Comparison of ENCODE assay signal across 17 cellular contexts in genomic region chr7:157682064-157682945, GRCh38.
DNase-seq lines count a peak whose midpoint lies in the region; ATAC-seq, FAIRE-seq and TF ChIP-seq lines count a peak whose summit lies in the region.
"Had no signal": no experiment of that assay in that cellular context is flagged by ENCODE, and none has a peak within 500 bp of the region (broad histone marks: within the 10 kb centered on the region; RNA-seq: fewer than 3 reads in every experiment).

No MANE protein-coding gene starts in this region.

- no peak overlapping the region for H4K91ac ChIP-seq in H1 (replicated peaks; ENCODE audit: insufficient read length, low read length)

- H3K4me3 ChIP-seq in heart right ventricle (no peak overlapping the region), H1 (ENCODE audit: extremely low read depth in 1 of 4, insufficient read depth in 2 of 4, low read depth in 3 of 4, low read length in 4 of 4) (no peak overlapping the region), neural progenitor cell (no peak overlapping the region)
- H3K4me3 ChIP-seq: GM23338 had no signal

- no peak for ATAC-seq in heart right ventricle
- ATAC-seq: GM23338, PC-3 had no signal

- no peak overlapping the region for H2BK5ac ChIP-seq in H1 (ENCODE audit: low read depth, low read length)

- peak overlapping the region; percentile 14; the same call in 1 of the 2 replicates for H3K18ac ChIP-seq in H1 (ENCODE audit: extremely low read depth, low read length)

- H2BK120ac ChIP-seq in H1 (replicated peaks; ENCODE audit: low read depth, low read length) = no peak overlapping the region

- H3K9ac ChIP-seq in H1 (replicated peaks in 1 of 4; ENCODE audit: extremely low read depth in 1 of 4, low read depth in 3 of 4, low read length in 3 of 4) (no peak overlapping the region), neural progenitor cell (no peak overlapping the region)

- intact Hi-C loops in cardiac septum (cut with DNase I) = no loop called here
- intact Hi-C loops in heart right ventricle (cut with DNase I) = no loop called here

- TF ChIP-seq EP300 in H1 (IDR thresholded peaks at IDR 0.05; ENCODE audit: borderline replicate concordance in 1 of 2, low read depth in 2 of 2, low read length in 2 of 2) = no peak

- H4K8ac ChIP-seq in H1 (ENCODE audit: extremely low read depth, insufficient read depth, low read length) = no peak overlapping the region

- no peaks in the 10 kb centered on the region; the same call in 1 of the 2 replicates for H3K23me2 ChIP-seq in H1 (ENCODE audit: low read depth, low read length)

- no peak overlapping the region for H2AFZ ChIP-seq in H1 (ENCODE audit: low read length)
- H2AFZ ChIP-seq in neural progenitor cell (replicated peaks) = no peak overlapping the region
- H2AFZ ChIP-seq: GM23338 had no signal

- H3K23ac ChIP-seq in H1 (ENCODE audit: insufficient read length) = no peak overlapping the region

- H2BK20ac ChIP-seq in H1 (ENCODE audit: low read length) = no peak overlapping the region

- peaks cover 80% of the 10 kb centered on the region for H3K4me1 Mint-ChIP-seq in neural progenitor cell
- H3K4me1 Mint-ChIP-seq: B cell, GM23338 had no signal

- DNase-seq in cardiac septum (ENCODE audit: low spot score) = peak; percentile 47
- no peak for DNase-seq in heart right ventricle
- DNase-seq in H1 (ENCODE audit: low read depth in 1 of 2, low spot score in 2 of 2) = peak in 1 of 2 experiments; percentile 46
- DNase-seq in neural progenitor cell (ENCODE audit: low spot score) = no peak
- no peak for DNase-seq in stimulated activated CD4-positive, alpha-beta T cell treated with anti-CD3 and anti-CD28 coated beads, Interleukin-15, amount 100 ng/mL, for 24 hours
- DNase-seq in HPDE6-E6E7 (ENCODE audit: extremely low spot score) = no peak
- DNase-seq in 8988T = no peak
- DNase-seq: CD4-positive, alpha-beta memory T cell; DMS79 treated with DMSO at 0.1 percent for 48 hours; GF-D8; HFFc6; KG1; NCI-H1048; NCI-H446; PC-3 had no signal

- no peak for TF ChIP-seq RAD21 in H1 (IDR thresholded peaks at IDR 0.05 in 1 of 2, conservative IDR thresholded peaks at IDR 0.05 in 1 of 2; ENCODE audit: low read depth in 2 of 2, low read length in 2 of 2)

- H3K27ac Mint-ChIP-seq in neural progenitor cell = no peak overlapping the region
- H3K27ac Mint-ChIP-seq: B cell; CD4-positive, alpha-beta memory T cell; GM23338; HFFc6 had no signal

- H3K4me1 ChIP-seq in heart right ventricle = peaks cover 0 to 18% (median 13%) of the 10 kb centered on the region in 9 donors
- H3K4me1 ChIP-seq in H1 (replicated peaks in 1 of 4; ENCODE audit: control insufficient read depth in 3 of 4, insufficient read depth in 4 of 4, low read length in 3 of 4) = peaks cover 7 to 21% (median 8%) of the 10 kb centered on the region in 4 experiments
- H3K4me1 ChIP-seq in neural progenitor cell = peaks cover 84% of the 10 kb centered on the region

- H3K27me3 Mint-ChIP-seq in neural progenitor cell (ENCODE audit: insufficient read depth, low read depth) = peaks cover 13% of the 10 kb centered on the region

- TF ChIP-seq CTCF in heart right ventricle (IDR thresholded peaks at IDR 0.05) (no peak), H1 (IDR thresholded peaks at IDR 0.05; ENCODE audit: control extremely low read depth in 1 of 3, insufficient read depth in 1 of 3, low read depth in 1 of 3, low read length in 3 of 3) (no peak), neural progenitor cell (IDR thresholded peaks at IDR 0.05) (no peak)

- WGBS in heart right ventricle, 2 donors = 56 to 59% methylated on average over 28 of the region's 28 CpGs
- WGBS in H1 (ENCODE audit: extremely low coverage in 1 of 2, insufficient coverage in 1 of 2, insufficient read length in 1 of 2, insufficient replicate concordance in 2 of 2, low coverage in 1 of 2, low lambda C conversion rate in 2 of 2, missing lambda C conversion rate in 1 of 2), 2 experiments = 45% methylated on average over 25 of the region's 28 CpGs; no CpG with 5 or more reads in 1 of the 2 experiments

- H3F3A ChIP-seq in neural progenitor cell (ENCODE audit: low read depth) = peaks cover 44% of the 10 kb centered on the region

- peaks cover 21 to 34% of the 10 kb centered on the region in 2 experiments for H4K20me1 ChIP-seq in H1 (replicated peaks in 1 of 2; ENCODE audit: control insufficient read depth in 1 of 2, insufficient read depth in 2 of 2, low read length in 2 of 2)
- peaks cover 93% of the 10 kb centered on the region for H4K20me1 ChIP-seq in neural progenitor cell (ENCODE audit: low read depth)

- CTCF ChIA-PET in H1 (lab: Charles Lee; ENCODE audit: partially characterized antibody) = interaction anchor here (0.7 to 1.8 kb wide), 3 partner anchors 8 to 53 kb away, joined by 3 to 7 read pairs (median 4); no protein-coding TSS in a partner anchor

- no peaks in the 10 kb centered on the region for H3K79me2 ChIP-seq in H1 (ENCODE audit: control insufficient read depth in 1 of 2, insufficient read depth in 2 of 2, low read length in 2 of 2)
- peaks cover 24% of the 10 kb centered on the region for H3K79me2 ChIP-seq in neural progenitor cell (ENCODE audit: low read depth)

- TF ChIP-seq POLR2A in H1 (IDR thresholded peaks at IDR 0.05; ENCODE audit: control extremely low read depth in 1 of 2, low read depth in 2 of 2, low read length in 2 of 2) = no peak

- H2BK12ac ChIP-seq in H1 (ENCODE audit: low read depth, low read length) = no peak overlapping the region

- H3K27ac ChIP-seq in heart right ventricle = no peak overlapping the region
- H3K27ac ChIP-seq in H1 (ENCODE audit: low read depth, low read length) = no peak overlapping the region
- H3K27ac ChIP-seq in neural progenitor cell = no peak overlapping the region

- H3K36me3 ChIP-seq in heart right ventricle (peaks cover 0 to 4% (median 0%) of the 10 kb centered on the region in 9 donors), H1 (ENCODE audit: control insufficient read depth in 2 of 4, insufficient read depth in 4 of 4, low read length in 3 of 4) (peaks cover 0 to 17% (median 0%) of the 10 kb centered on the region in 4 experiments; a peak in 1 of 8 replicates), neural progenitor cell (no peaks in the 10 kb centered on the region)

- H3K27me3 ChIP-seq in heart right ventricle (peaks cover 37 to 100% (median 93%) of the 10 kb centered on the region in 7 donors), H1 (replicated peaks in 1 of 4; ENCODE audit: control insufficient read depth in 3 of 4, extremely low read depth in 1 of 4, insufficient read depth in 3 of 4, low read length in 3 of 4) (peaks cover 66 to 88% (median 83%) of the 10 kb centered on the region in 4 experiments), neural progenitor cell (peaks cover 100% of the 10 kb centered on the region)

- no peaks in the 10 kb centered on the region for H3K79me1 ChIP-seq in H1 (ENCODE audit: low read depth, low read length)

- H3K56ac ChIP-seq in H1 (replicated peaks; ENCODE audit: insufficient read length, low read depth, low read length) = no peak overlapping the region

- no peak overlapping the region for H2AK5ac ChIP-seq in H1 (ENCODE audit: low read depth, low read length)

- no peak overlapping the region for H2BK15ac ChIP-seq in H1 (ENCODE audit: low read length)

- H3K14ac ChIP-seq in H1 (ENCODE audit: insufficient read length) = no peak overlapping the region

- no peak overlapping the region for H4K5ac ChIP-seq in H1 (ENCODE audit: insufficient read length, low read depth, low read length)

- H3K4me2 ChIP-seq in H1 (ENCODE audit: insufficient read depth in 1 of 2, low read depth in 2 of 2, low read length in 2 of 2) (0 out of 4 replicates have a peak overlapping the region, but pooled peaks of 1 of the 2 experiments have one; percentile 17), neural progenitor cell (peak overlapping the region; percentile 95)
- H3K4me2 ChIP-seq: GM23338 had no signal

- H3K9me3 ChIP-seq in heart right ventricle (no peaks in the 10 kb centered on the region), H1 (ENCODE audit: insufficient read depth in 2 of 2, low read depth in 1 of 2, low read length in 1 of 2) (no peaks in the 10 kb centered on the region), neural progenitor cell (ENCODE audit: low read depth) (no peaks in the 10 kb centered on the region)

- peak; percentile 28 for FAIRE-seq in H1 (lab: Jason Lieb, UNC)

- H3K4ac ChIP-seq in H1 (replicated peaks; ENCODE audit: insufficient read length, low read depth, low read length) = no peak overlapping the region

- POLR2A ChIA-PET in H1 (lab: Charles Lee; ENCODE audit: partially characterized antibody) = interaction anchor here (1.1 to 1.6 kb wide), 2 partner anchors 10 to 11 kb away, joined by 3 to 5 read pairs; no protein-coding TSS in a partner anchor

- peak overlapping the region; percentile 85 for H3K4me3 Mint-ChIP-seq in neural progenitor cell
- H3K4me3 Mint-ChIP-seq: B cell, GM23338, HFFc6 had no signal

- H3K9me3 Mint-ChIP-seq in neural progenitor cell = no peaks in the 10 kb centered on the region

- H3K36me3 Mint-ChIP-seq in neural progenitor cell = peaks cover 49% of the 10 kb centered on the region

TF ChIP-seq in H1, 55 proteins besides CTCF, POLR2A, EP300 and RAD21:
- no peak for TF ChIP-seq POLR2AphosphoS5 (IDR thresholded peaks at IDR 0.05; ENCODE audit: low read depth, low read length)
- TF ChIP-seq TCF12 (IDR thresholded peaks at IDR 0.05; ENCODE audit: low read depth, low read length) = no peak
- peak; percentile 46 for TF ChIP-seq EZH2 (IDR thresholded peaks at IDR 0.05; ENCODE audit: low read depth, low read length, severe bottlenecking)
- TF ChIP-seq PHF8 (conservative IDR thresholded peaks at IDR 0.05; ENCODE audit: low read depth, low read length) = no peak
- TF ChIP-seq BACH1 (IDR thresholded peaks at IDR 0.05; ENCODE audit: low read length) = no peak
- TF ChIP-seq CBX8 (IDR thresholded peaks at IDR 0.05; ENCODE audit: borderline replicate concordance, low read depth, low read length) = peak; percentile 35; the same call in 1 of the 2 replicates
- peak; percentile 73 for TF ChIP-seq RNF2 (IDR thresholded peaks at IDR 0.05; ENCODE audit: borderline replicate concordance, low read depth, low read length, missing control alignments, poor library complexity, severe bottlenecking)
- no peak for TF ChIP-seq BCL11A (IDR thresholded peaks at IDR 0.05; ENCODE audit: low read depth in 2 of 2, low read length in 2 of 2)
